22 cellular contexts compared by ENCODE assay signal in genomic region chr3:111811811-111812210, GRCh38.
"Had no signal": no experiment of that assay in that cellular context is flagged by ENCODE, and none has a peak within 500 bp of the region (broad histone marks: within the 10 kb centered on the region; RNA-seq: fewer than 3 reads in every experiment).

No MANE protein-coding gene starts in this region.

- H3K9me3 ChIP-seq: body of pancreas, pancreas, testis had no signal

- ATAC-seq: activated T-cell treated with anti-CD3 and anti-CD28 coated beads, Interleukin-2, amount 50 U/mL, for 4 hours; body of pancreas; left ventricle myocardium superior had no signal

- H3K4me3 Mint-ChIP-seq: activated naive CD4-positive, alpha-beta T cell treated with anti-CD3 and anti-CD28 coated beads, Interleukin-2, amount 50 U/mL, for 24 hours; activated T-cell treated with anti-CD3 and anti-CD28 coated beads, Interleukin-2, amount 50 U/mL, for 4 hours; central memory CD8-positive, alpha-beta T cell; neural crest cell; T-helper 1 cell treated with Interleukin-12 subunit alpha and Interleukin-12 subunit beta and Interleukin-4 antibody, amounts not matched to agents 30 μg/mL and 1 μg/mL, for 36 hours had no signal

- DNase-seq: activated CD4-positive, alpha-beta T cell treated with anti-CD3 and anti-CD28 coated beads, Interleukin-2, amount 50 U/mL, for 48 hours; activated effector memory CD4-positive, alpha-beta T cell treated with Interleukin-2 at 50 U/mL for 16 hours; activated T-cell treated with anti-CD3 and anti-CD28 coated beads, Interleukin-2, amount 50 U/mL, for 4 hours; amniotic stem cell; body of pancreas; cortex of kidney; effector CD8-positive, alpha-beta T cell; esophagus squamous epithelium; hypothalamus; kidney glomerular epithelial cell; left ventricle myocardium superior; mesendoderm; pancreas; stimulated activated CD4-positive, alpha-beta T cell treated with anti-CD3 and anti-CD28 coated beads, Interleukin-12 subunit alpha, Interleukin-12 subunit beta, amount 100 ng/mL, for 4 hours; stimulated activated CD4-positive, alpha-beta T cell treated with anti-CD3 and anti-CD28 coated beads, Interleukin-2, amount 100 ng/mL, for 24 hours; stomach; testis; WERI-Rb-1 had no signal

- H3K27me3 ChIP-seq: body of pancreas, esophagus squamous epithelium, pancreas, stomach, testis had no signal

- H3K9me3 Mint-ChIP-seq: central memory CD8-positive, alpha-beta T cell had no signal

- H3K27me3 Mint-ChIP-seq: activated naive CD4-positive, alpha-beta T cell treated with anti-CD3 and anti-CD28 coated beads, Interleukin-2, amount 50 U/mL, for 24 hours; central memory CD8-positive, alpha-beta T cell had no signal

- H3K4me3 ChIP-seq: body of pancreas, esophagus squamous epithelium, pancreas, stomach, testis had no signal

- H3K4me1 Mint-ChIP-seq: activated naive CD4-positive, alpha-beta T cell treated with anti-CD3 and anti-CD28 coated beads, Interleukin-2, amount 50 U/mL, for 24 hours; central memory CD8-positive, alpha-beta T cell had no signal

- H3K36me3 ChIP-seq: esophagus squamous epithelium, pancreas, stomach, WERI-Rb-1 had no signal

- H3K27ac ChIP-seq: stomach, testis, WERI-Rb-1 had no signal

- H3K27ac Mint-ChIP-seq: activated naive CD4-positive, alpha-beta T cell treated with anti-CD3 and anti-CD28 coated beads, Interleukin-2, amount 50 U/mL, for 24 hours; T-helper 1 cell treated with Interleukin-12 subunit alpha and Interleukin-12 subunit beta and Interleukin-4 antibody, amounts not matched to agents 30 μg/mL and 1 μg/mL, for 36 hours had no signal
